22 cellular contexts compared by ENCODE assay signal in genomic region chr3:38095687-38096483, GRCh38. TPM values are rescaled to one million over a fixed set of nuclear protein-coding genes. Genes with fewer than 3 reads are reported as not detected.
A peak's percentile ranks its signal among the peaks of the same experiment; 100 is the strongest.
DNase-seq lines count a peak whose midpoint lies in the region; ATAC-seq, FAIRE-seq and TF ChIP-seq lines count a peak whose summit lies in the region.
"Had no signal": no experiment of that assay in that cellular context is flagged by ENCODE, and none has a peak within 500 bp of the region (broad histone marks: within the 10 kb centered on the region; RNA-seq: fewer than 3 reads in every experiment).

No MANE protein-coding gene starts in this region.

- no peak for TF ChIP-seq EP300 in HepG2 (IDR thresholded peaks at IDR 0.05; ENCODE audit: low read depth in 2 of 2, low read length in 2 of 2)
- TF ChIP-seq EP300 in HepG2 (CRISPR knock-in tag; IDR thresholded peaks at IDR 0.05; ENCODE audit: borderline replicate concordance) = no peak

- H3K27me3 Mint-ChIP-seq in activated CD4-positive, alpha-beta memory T cell treated with anti-CD3 and anti-CD28 coated beads for 36 hours = no peaks in the 10 kb centered on the region

- no peaks in the 10 kb centered on the region for H3K36me3 Mint-ChIP-seq in activated CD4-positive, alpha-beta memory T cell treated with anti-CD3 and anti-CD28 coated beads for 36 hours

- H3K9me3 ChIP-seq in HepG2 (ENCODE audit: low read length) = no peaks in the 10 kb centered on the region
- no peaks in the 10 kb centered on the region for H3K9me3 ChIP-seq in right lobe of liver
- no peaks in the 10 kb centered on the region for H3K9me3 ChIP-seq in osteoblast (ENCODE audit: low read depth, low read length)

- H3K4me2 ChIP-seq in HepG2 (ENCODE audit: low read depth, low read length) (no peak overlapping the region), osteoblast (ENCODE audit: insufficient read depth, low read length) (no peak overlapping the region)

- no peak for DNase-seq in HepG2 (ENCODE audit: low spot score)
- no peak for DNase-seq in right lobe of liver
- DNase-seq in islet precursor cell = peak; percentile 44
- DNase-seq in osteoblast (ENCODE audit: insufficient read length, low spot score, missing footprints) = peak; percentile 27
- no peak for DNase-seq in NCI-H187 (lab: John Stamatoyannopoulos, UW)
- DNase-seq in activated CD4-positive, alpha-beta memory T cell treated with anti-CD3 and anti-CD28 coated beads for 36 hours = no peak
- DNase-seq in SW 1271 (lab: John Stamatoyannopoulos, UW) = no peak
- DNase-seq: Calu3; DND-41; MV-4-11; NCI-H1105 treated with DMSO at 0.1 percent for 48 hours; NCI-H146; NCI-H2029; NCI-H446; NCI-H524 treated with DMSO at 0.1 percent for 48 hours; NCI-H82; NK-92 treated with Interleukin-12 subunit alpha and Interleukin-12 subunit beta, amount 100 ng/mL, for 24 hours; SHP77 treated with DMSO at 0.1 percent for 48 hours had no signal

- POLR2A ChIA-PET in HepG2 (lab: Yijun Ruan, JAX) = no interaction called here
- POLR2A ChIA-PET in activated CD4-positive, alpha-beta memory T cell treated with anti-CD3 and anti-CD28 coated beads for 36 hours (lab: Charles Lee) = no interaction called here

- CTCF ChIA-PET in HepG2 (lab: Yijun Ruan, JAX; ENCODE audit: low intra/inter-chr PET ratio, low total read pairs) = no interaction called here
- CTCF ChIA-PET in activated CD4-positive, alpha-beta memory T cell treated with anti-CD3 and anti-CD28 coated beads for 36 hours (lab: Charles Lee) = no interaction called here

- no peaks in the 10 kb centered on the region for H3K4me1 Mint-ChIP-seq in activated CD4-positive, alpha-beta memory T cell treated with anti-CD3 and anti-CD28 coated beads for 36 hours (ENCODE audit: low read depth)

- FAIRE-seq in HepG2 (lab: Jason Lieb, UNC) = no peak
- FAIRE-seq: GM18507, H54 had no signal

- no peaks in the 10 kb centered on the region for H3K79me2 ChIP-seq in HepG2 (ENCODE audit: insufficient read depth, low read length)
- no peaks in the 10 kb centered on the region for H3K79me2 ChIP-seq in osteoblast (ENCODE audit: insufficient read depth, low read length)

- no peaks in the 10 kb centered on the region for H3K9me3 Mint-ChIP-seq in activated CD4-positive, alpha-beta memory T cell treated with anti-CD3 and anti-CD28 coated beads for 36 hours

- in situ Hi-C loops in HepG2 (cut with HindIII; ENCODE audit: extremely low pct_ligation_motif_present, low pct_unique_long_range_greater_than_20kb) = no loop called here

- intact Hi-C loops in HepG2 (cut with micrococcal nuclease; ENCODE audit: unreplicated experiment) = no loop called here
- intact Hi-C loops in right lobe of liver (cut with DNase I) = no loop called here
- intact Hi-C loops in activated CD4-positive, alpha-beta memory T cell treated with anti-CD3 and anti-CD28 coated beads for 36 hours (cut with micrococcal nuclease) = no loop called here

- H3K27ac Mint-ChIP-seq in activated CD4-positive, alpha-beta memory T cell treated with anti-CD3 and anti-CD28 coated beads for 36 hours = no peak overlapping the region

- H4K20me1 ChIP-seq in HepG2 (ENCODE audit: insufficient read depth, low read length) (no peaks in the 10 kb centered on the region), osteoblast (ENCODE audit: insufficient read depth, low read length) (no peaks in the 10 kb centered on the region)

- TF ChIP-seq CTCF in HepG2 (CRISPR knock-in tag; IDR thresholded peaks at IDR 0.05) = no peak
- TF ChIP-seq CTCF in right lobe of liver (IDR thresholded peaks at IDR 0.05) = no peak
- TF ChIP-seq CTCF in osteoblast (IDR thresholded peaks at IDR 0.05; ENCODE audit: extremely low read depth, low read depth, low read length) = no peak

- 0% methylated on average over 2 of the region's 6 CpGs for WGBS in HepG2 (ENCODE audit: low lambda C conversion rate)
- no CpG with 5 or more reads among the region's 6 CpGs for WGBS in right lobe of liver (ENCODE audit: insufficient coverage, low coverage, low lambda C conversion rate, missing lambda C conversion rate)

- no peak overlapping the region for H3K27ac ChIP-seq in HepG2 (ENCODE audit: extremely low read length, insufficient read depth, low read length)
- no peak overlapping the region for H3K27ac ChIP-seq in right lobe of liver
- H3K27ac ChIP-seq in osteoblast (ENCODE audit: low read depth, low read length) = no peak overlapping the region
- H3K27ac ChIP-seq: 22Rv1, HL-60 had no signal

- H3K4me1 ChIP-seq in HepG2 (ENCODE audit: insufficient read depth, low read length) (no peaks in the 10 kb centered on the region), right lobe of liver (no peaks in the 10 kb centered on the region), osteoblast (ENCODE audit: insufficient read depth, low read length) (no peaks in the 10 kb centered on the region)

- H2AFZ ChIP-seq in HepG2 (ENCODE audit: low read length) (no peak overlapping the region), osteoblast (ENCODE audit: low read length) (no peak overlapping the region)

- BruUV-seq in HepG2 (replicated peaks; lab: Mats Ljungman, UMichigan) = no TSS peak

- TF ChIP-seq RAD21 in HepG2 (CRISPR knock-in tag; IDR thresholded peaks at IDR 0.05) = no peak

- no peak overlapping the region for H3K9ac ChIP-seq in HepG2 (ENCODE audit: insufficient read depth, low read depth, low read length)

- TF ChIP-seq POLR2A in HepG2 (IDR thresholded peaks at IDR 0.05; ENCODE audit: insufficient read depth in 1 of 2, low read depth in 2 of 2, low read length in 2 of 2) = no peak
- TF ChIP-seq POLR2A in right lobe of liver (IDR thresholded peaks at IDR 0.05) = no peak

- H3K4me3 Mint-ChIP-seq in activated CD4-positive, alpha-beta memory T cell treated with anti-CD3 and anti-CD28 coated beads for 36 hours = no peak overlapping the region

- peaks cover 9 to 79% of the 10 kb centered on the region in 2 experiments for H3K27me3 ChIP-seq in HepG2 (ENCODE audit: control insufficient read depth in 1 of 2, insufficient read depth in 2 of 2, low read length in 2 of 2)
- H3K27me3 ChIP-seq in right lobe of liver = no peaks in the 10 kb centered on the region
- peaks cover 27% of the 10 kb centered on the region for H3K27me3 ChIP-seq in osteoblast (ENCODE audit: insufficient read depth, low read length)

- ATAC-seq in HepG2 (peak; percentile 22; the same call in 1 of the 3 replicates), right lobe of liver (no peak)

- no peak overlapping the region for H3K4me3 ChIP-seq in HepG2 (replicated peaks in 1 of 3; ENCODE audit: insufficient read depth in 1 of 3, low read depth in 2 of 3, low read length in 3 of 3)
- H3K4me3 ChIP-seq in right lobe of liver = no peak overlapping the region
- no peak overlapping the region for H3K4me3 ChIP-seq in osteoblast (ENCODE audit: insufficient read depth, low read length)

- H3K36me3 ChIP-seq in HepG2 (replicated peaks in 1 of 2; ENCODE audit: control insufficient read depth in 1 of 2, insufficient read depth in 2 of 2, low read length in 2 of 2) (no peaks in the 10 kb centered on the region), right lobe of liver (no peaks in the 10 kb centered on the region), osteoblast (ENCODE audit: insufficient read depth, low read length) (no peaks in the 10 kb centered on the region)

RNA-seq across cellular contexts. Expression of gene ACAA1, which starts 41.0 kb away (rescaled TPM):
- total RNA-seq in HepG2 (2016; rRNA removed; fragmentation: Illumina TruSeq; extraction: Trizol) (60.8 and 107 TPM in 2 replicates), right lobe of liver (100 to 1,000 TPM; 192 to 441 (median 309) TPM), osteoblast (17.4 and 20.0 TPM in 2 replicates)
- 27.5 and 27.8 TPM in 2 replicates for total RNA-seq in HepG2 (2016; cell fraction: cytosol; rRNA removed; fragmentation: Illumina TruSeq; extraction: Trizol; ENCODE audit: low read depth)
- 63.4 and 105 TPM in 2 replicates for total RNA-seq in HepG2 (2016; cell fraction: insoluble cytoplasmic fraction; rRNA removed; fragmentation: Illumina TruSeq; extraction: Trizol)
- 52.7 and 55.5 TPM in 2 replicates for total RNA-seq in HepG2 (2016; cell fraction: membrane; rRNA removed; fragmentation: Illumina TruSeq; extraction: Trizol)
- 75.4 and 87.9 TPM in 2 replicates for total RNA-seq in HepG2 (2016; cell fraction: nucleus; rRNA removed; fragmentation: Illumina TruSeq; extraction: Trizol)
- 188 and 221 TPM in 2 replicates for polyA plus RNA-seq in HepG2 (2011; rRNA removed)
- 169 and 202 TPM in 2 replicates for polyA plus RNA-seq in HepG2 (2011; cell fraction: cytosol; rRNA removed)
- polyA plus RNA-seq in HepG2 (2011; cell fraction: nucleus; rRNA removed) = 588 and 662 TPM in 2 replicates
- polyA plus RNA-seq in HepG2 (2012) = 125 and 170 TPM in 2 replicates
- 44.3 and 47.9 TPM in 2 replicates for polyA plus RNA-seq in HepG2 (2016; cell fraction: cytosol; fragmentation: Illumina TruSeq; extraction: Trizol; ENCODE audit: low read depth)
- 240 and 247 TPM in 2 replicates for polyA plus RNA-seq in HepG2 (2016; cell fraction: insoluble cytoplasmic fraction; fragmentation: Illumina TruSeq; extraction: Trizol; ENCODE audit: low read depth)
- 62.9 and 66.6 TPM in 2 replicates for polyA plus RNA-seq in HepG2 (2016; cell fraction: membrane; fragmentation: Illumina TruSeq; extraction: Trizol; ENCODE audit: low read depth)
- polyA plus RNA-seq in HepG2 (2016; cell fraction: nucleus; fragmentation: Illumina TruSeq; extraction: Trizol; ENCODE audit: insufficient read depth, low read depth) = 290 and 311 TPM in 2 replicates
- polyA minus RNA-seq in HepG2 (2011; rRNA and poly(A)+ RNA removed; ENCODE audit: low replicate concordance) = 57.0 and 213 TPM in 2 replicates
- 80.2 and 80.3 TPM in 2 replicates for polyA minus RNA-seq in HepG2 (2011; cell fraction: cytosol; rRNA and poly(A)+ RNA removed)
- polyA minus RNA-seq in HepG2 (2011; cell fraction: nucleus; rRNA and poly(A)+ RNA removed) = 241 and 244 TPM in 2 replicates
- 10 to 100 TPM; 55.5 to 57.7 TPM for total RNA-seq in activated CD4-positive, alpha-beta memory T cell treated with anti-CD3 and anti-CD28 coated beads for 36 hours

RNA-seq across cellular contexts. Expression of gene MYD88, which starts 42.6 kb away (rescaled TPM):
- 7.6 and 14.5 TPM in 2 replicates for total RNA-seq in HepG2 (2016; rRNA removed; fragmentation: Illumina TruSeq; extraction: Trizol)
- total RNA-seq in HepG2 (2016; cell fraction: cytosol; rRNA removed; fragmentation: Illumina TruSeq; extraction: Trizol; ENCODE audit: low read depth) = 2.5 and 3.5 TPM in 2 replicates
- total RNA-seq in HepG2 (2016; cell fraction: insoluble cytoplasmic fraction; rRNA removed; fragmentation: Illumina TruSeq; extraction: Trizol) = 7.2 and 14.6 TPM in 2 replicates
- 6.0 and 6.5 TPM in 2 replicates for total RNA-seq in HepG2 (2016; cell fraction: membrane; rRNA removed; fragmentation: Illumina TruSeq; extraction: Trizol)
- total RNA-seq in HepG2 (2016; cell fraction: nucleus; rRNA removed; fragmentation: Illumina TruSeq; extraction: Trizol) = 9.8 and 11.0 TPM in 2 replicates
- 32.7 and 36.6 TPM in 2 replicates for polyA plus RNA-seq in HepG2 (2011; rRNA removed)
- polyA plus RNA-seq in HepG2 (2011; cell fraction: cytosol; rRNA removed) = 31.0 and 32.2 TPM in 2 replicates
- polyA plus RNA-seq in HepG2 (2011; cell fraction: nucleus; rRNA removed) = 53.7 and 60.9 TPM in 2 replicates
- 19.9 and 22.6 TPM in 2 replicates for polyA plus RNA-seq in HepG2 (2012)
- polyA plus RNA-seq in HepG2 (2016; cell fraction: cytosol; fragmentation: Illumina TruSeq; extraction: Trizol; ENCODE audit: low read depth) = 2.8 and 2.9 TPM in 2 replicates
- 51.1 and 57.2 TPM in 2 replicates for polyA plus RNA-seq in HepG2 (2016; cell fraction: insoluble cytoplasmic fraction; fragmentation: Illumina TruSeq; extraction: Trizol; ENCODE audit: low read depth)
- 9.0 and 9.6 TPM in 2 replicates for polyA plus RNA-seq in HepG2 (2016; cell fraction: membrane; fragmentation: Illumina TruSeq; extraction: Trizol; ENCODE audit: low read depth)
- polyA plus RNA-seq in HepG2 (2016; cell fraction: nucleus; fragmentation: Illumina TruSeq; extraction: Trizol; ENCODE audit: insufficient read depth, low read depth) = 48.1 and 53.6 TPM in 2 replicates
- 15.6 and 54.6 TPM in 2 replicates for polyA minus RNA-seq in HepG2 (2011; rRNA and poly(A)+ RNA removed; ENCODE audit: low replicate concordance)
- polyA minus RNA-seq in HepG2 (2011; cell fraction: cytosol; rRNA and poly(A)+ RNA removed) = 19.7 and 21.8 TPM in 2 replicates
- 13.9 and 15.8 TPM in 2 replicates for polyA minus RNA-seq in HepG2 (2011; cell fraction: nucleus; rRNA and poly(A)+ RNA removed)
- 10 to 100 TPM; 24.3 to 57.3 (median 37.0) TPM for total RNA-seq in right lobe of liver
- total RNA-seq in osteoblast = 8.7 and 10.3 TPM in 2 replicates
- 10 to 100 TPM; 32.3 to 34.8 TPM for total RNA-seq in activated CD4-positive, alpha-beta memory T cell treated with anti-CD3 and anti-CD28 coated beads for 36 hours

RNA-seq across cellular contexts. Expression of gene DLEC1, which starts 56.9 kb away (rescaled TPM):
- total RNA-seq in HepG2 (2016; rRNA removed; fragmentation: Illumina TruSeq; extraction: Trizol) (not detected in 2 replicates), right lobe of liver (under 1 TPM in 4 of 6 experiments, not detected in 2; 0.04 to 0.18 (median 0.15) TPM), osteoblast (under 0.01 and 0.29 TPM in 2 replicates)
- total RNA-seq in HepG2 (2016; cell fraction: cytosol; rRNA removed; fragmentation: Illumina TruSeq; extraction: Trizol; ENCODE audit: low read depth) = not detected in 2 replicates
- total RNA-seq in HepG2 (2016; cell fraction: insoluble cytoplasmic fraction; rRNA removed; fragmentation: Illumina TruSeq; extraction: Trizol) = not detected in 2 replicates
- total RNA-seq in HepG2 (2016; cell fraction: membrane; rRNA removed; fragmentation: Illumina TruSeq; extraction: Trizol) = not detected in 2 replicates
- total RNA-seq in HepG2 (2016; cell fraction: nucleus; rRNA removed; fragmentation: Illumina TruSeq; extraction: Trizol) = not detected in 2 replicates
- 0.09 and 0.13 TPM in 2 replicates for polyA plus RNA-seq in HepG2 (2011; rRNA removed)
- polyA plus RNA-seq in HepG2 (2011; cell fraction: cytosol; rRNA removed) = 0.01 TPM in 1 of 2 replicates, not detected in the other
- polyA plus RNA-seq in HepG2 (2011; cell fraction: nucleus; rRNA removed) = 0.56 and 0.99 TPM in 2 replicates
- polyA plus RNA-seq in HepG2 (2012) = 0.47 and 0.54 TPM in 2 replicates
- not detected in 2 replicates for polyA plus RNA-seq in HepG2 (2016; cell fraction: cytosol; fragmentation: Illumina TruSeq; extraction: Trizol; ENCODE audit: low read depth)
- not detected in 2 replicates for polyA plus RNA-seq in HepG2 (2016; cell fraction: insoluble cytoplasmic fraction; fragmentation: Illumina TruSeq; extraction: Trizol; ENCODE audit: low read depth)
- not detected in 2 replicates for polyA plus RNA-seq in HepG2 (2016; cell fraction: membrane; fragmentation: Illumina TruSeq; extraction: Trizol; ENCODE audit: low read depth)
- not detected in 2 replicates for polyA plus RNA-seq in HepG2 (2016; cell fraction: nucleus; fragmentation: Illumina TruSeq; extraction: Trizol; ENCODE audit: insufficient read depth, low read depth)
- polyA minus RNA-seq in HepG2 (2011; rRNA and poly(A)+ RNA removed; ENCODE audit: low replicate concordance) = 0.40 TPM in 1 of 2 replicates, not detected in the other
- not detected in 2 replicates for polyA minus RNA-seq in HepG2 (2011; cell fraction: cytosol; rRNA and poly(A)+ RNA removed)
- 0.77 and 0.99 TPM in 2 replicates for polyA minus RNA-seq in HepG2 (2011; cell fraction: nucleus; rRNA and poly(A)+ RNA removed)
- 1 to 10 TPM in 1 of 2 experiments, under 1 TPM in 1; 0.70 to 1.1 TPM for total RNA-seq in activated CD4-positive, alpha-beta memory T cell treated with anti-CD3 and anti-CD28 coated beads for 36 hours

Comparison
In these comparisons a context has a peak if more than half of its experiments do, and no peak if none do; other contexts are left out.
1. DNase-seq: peak in islet precursor cell (single experiment) and osteoblast (single experiment); none in HepG2 (single experiment), right lobe of liver (0 of 3), NCI-H187 (0 of 2), activated CD4-positive, alpha-beta memory T cell treated with anti-CD3 and anti-CD28 coated beads for 36 hours (single experiment) and SW 1271 (0 of 2).